Comparison of ENCODE assay signal across 8 cellular contexts in the genomic region with DNA sequence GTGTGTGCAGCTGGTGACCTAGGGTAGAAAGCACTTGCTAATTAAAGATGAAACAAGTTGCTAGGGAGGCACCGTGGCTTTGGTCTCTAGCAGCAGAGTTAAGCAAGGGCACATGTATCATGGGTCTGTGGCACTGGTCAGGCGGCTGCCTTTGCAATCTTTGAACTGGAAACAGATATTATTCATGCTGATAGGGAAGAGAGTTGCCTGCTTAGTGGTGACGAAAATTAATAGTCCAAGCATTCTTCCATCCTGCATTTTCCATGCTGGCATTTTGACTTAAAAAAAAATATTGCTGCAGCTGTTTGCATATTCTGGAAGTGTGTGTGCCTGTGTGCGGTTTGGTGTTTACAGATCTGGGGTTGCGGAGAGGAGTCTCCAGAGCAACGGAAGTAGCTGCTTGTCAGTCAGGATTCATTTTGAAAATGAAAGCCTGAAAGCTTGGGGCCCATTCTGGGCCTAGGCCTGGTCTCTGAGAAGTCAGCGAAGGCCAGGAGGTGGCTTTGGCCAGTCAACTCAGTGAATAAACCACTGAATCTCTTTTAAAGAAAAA. TPM values are rescaled to one million over a fixed set of nuclear protein-coding genes. Genes with fewer than 3 reads are reported as not detected.
DNase-seq lines count a peak whose midpoint lies in the region; ATAC-seq and TF ChIP-seq lines count a peak whose summit lies in the region.

No MANE protein-coding gene starts in this region.

- H3K36me3 ChIP-seq in skeletal muscle satellite cell (ENCODE audit: insufficient read depth, low read length) = no peaks in the 10 kb centered on the region

- intact Hi-C loops in activated T-helper 2 cell treated with anti-CD3 and anti-CD28 coated beads, Interferon-gamma antibody, Interleukin-2, Interleukin-4, amounts not matched to agents 10 μg/mL and 5 μg/mL and 100 μg/mL, durations not matched to agents 14 hours and 24 hours and 36 hours (cut with micrococcal nuclease) = loop anchor here (2.0 to 10.0 kb wide), 3 partner anchors 35 to 241 kb away; partner anchors contain the start of genes RPL39 and SEPTIN6

- no peaks in the 10 kb centered on the region for H3K9me3 Mint-ChIP-seq in activated T-helper 2 cell treated with anti-CD3 and anti-CD28 coated beads, Interferon-gamma antibody, Interleukin-2, Interleukin-4, amounts not matched to agents 10 μg/mL and 5 μg/mL and 100 μg/mL, durations not matched to agents 14 hours and 24 hours and 36 hours

- no peaks in the 10 kb centered on the region for H3K27me3 ChIP-seq in skeletal muscle satellite cell (ENCODE audit: control insufficient read depth, insufficient read depth, low read length)

- no peak overlapping the region for H3K9ac ChIP-seq in skeletal muscle satellite cell (ENCODE audit: low read depth, low read length)

- peak; percentile 77 for DNase-seq in GM10266 (ENCODE audit: extremely low spot score)
- DNase-seq in MV-4-11 (lab: John Stamatoyannopoulos, UW) = peak; percentile 87
- DNase-seq in activated T-helper 2 cell treated with anti-CD3 and anti-CD28 coated beads, Interferon-gamma antibody, Interleukin-2, Interleukin-4, amounts not matched to agents 10 μg/mL and 5 μg/mL and 100 μg/mL, durations not matched to agents 14 hours and 24 hours and 36 hours (ENCODE audit: low spot score) = peak; percentile 69
- no peak for DNase-seq in DMS 273 treated with DMSO at 0.1 percent for 48 hours (lab: John Stamatoyannopoulos, UW)
- no peak for DNase-seq in NCI-H1436 (lab: John Stamatoyannopoulos, UW)
- DNase-seq in NCI-H1105 treated with DMSO at 0.1 percent for 48 hours (lab: John Stamatoyannopoulos, UW) = no peak

- H3K4me1 Mint-ChIP-seq in activated T-helper 2 cell treated with anti-CD3 and anti-CD28 coated beads, Interferon-gamma antibody, Interleukin-2, Interleukin-4, amounts not matched to agents 10 μg/mL and 5 μg/mL and 100 μg/mL, durations not matched to agents 14 hours and 24 hours and 36 hours (ENCODE audit: low read depth) = peaks cover 46% of the 10 kb centered on the region

- ATAC-seq in GM21737 (IDR thresholded peaks at IDR 0.05; ENCODE audit: unreplicated experiment) = peak; percentile 62

- peaks cover 2% of the 10 kb centered on the region for H3K36me3 Mint-ChIP-seq in activated T-helper 2 cell treated with anti-CD3 and anti-CD28 coated beads, Interferon-gamma antibody, Interleukin-2, Interleukin-4, amounts not matched to agents 10 μg/mL and 5 μg/mL and 100 μg/mL, durations not matched to agents 14 hours and 24 hours and 36 hours (ENCODE audit: low read depth)

- H3K27ac Mint-ChIP-seq in activated T-helper 2 cell treated with anti-CD3 and anti-CD28 coated beads, Interferon-gamma antibody, Interleukin-2, Interleukin-4, amounts not matched to agents 10 μg/mL and 5 μg/mL and 100 μg/mL, durations not matched to agents 14 hours and 24 hours and 36 hours = peak overlapping the region; percentile 100

- peak overlapping the region; percentile 9 for H3K4me2 ChIP-seq in skeletal muscle satellite cell (ENCODE audit: low read length)

- no peaks in the 10 kb centered on the region for H3K4me1 ChIP-seq in skeletal muscle satellite cell (ENCODE audit: control insufficient read depth, insufficient read depth, low read length)

- H3K9me3 ChIP-seq in skeletal muscle satellite cell (replicated peaks; ENCODE audit: low read length) = no peaks in the 10 kb centered on the region

- no peaks in the 10 kb centered on the region for H3K27me3 Mint-ChIP-seq in activated T-helper 2 cell treated with anti-CD3 and anti-CD28 coated beads, Interferon-gamma antibody, Interleukin-2, Interleukin-4, amounts not matched to agents 10 μg/mL and 5 μg/mL and 100 μg/mL, durations not matched to agents 14 hours and 24 hours and 36 hours (ENCODE audit: low read depth)

- no peak overlapping the region for H3K4me3 ChIP-seq in skeletal muscle satellite cell (ENCODE audit: low read length)

- TF ChIP-seq CTCF in GM10266 (IDR thresholded peaks at IDR 0.05; ENCODE audit: control insufficient read depth, insufficient read depth, low read depth, missing control alignments) = no peak

- H3K4me3 Mint-ChIP-seq in activated T-helper 2 cell treated with anti-CD3 and anti-CD28 coated beads, Interferon-gamma antibody, Interleukin-2, Interleukin-4, amounts not matched to agents 10 μg/mL and 5 μg/mL and 100 μg/mL, durations not matched to agents 14 hours and 24 hours and 36 hours (ENCODE audit: low read depth) = peak overlapping the region; percentile 77

RNA-seq across cellular contexts. Expression of gene SOWAHD, which starts 2.3 kb away (rescaled TPM):
- 0.46 and 0.59 TPM in 2 replicates for total RNA-seq in activated T-helper 2 cell treated with anti-CD3 and anti-CD28 coated beads, Interferon-gamma antibody, Interleukin-2, Interleukin-4, amounts not matched to agents 10 μg/mL and 5 μg/mL and 100 μg/mL, durations not matched to agents 14 hours and 24 hours and 36 hours
- 0.22 TPM in 1 of 2 replicates, not detected in the other for total RNA-seq in skeletal muscle satellite cell (2012; rRNA removed)

RNA-seq across cellular contexts. Expression of gene RPL39, which starts 35.4 kb away (rescaled TPM):
- 2,137 and 2,151 TPM in 2 replicates for total RNA-seq in activated T-helper 2 cell treated with anti-CD3 and anti-CD28 coated beads, Interferon-gamma antibody, Interleukin-2, Interleukin-4, amounts not matched to agents 10 μg/mL and 5 μg/mL and 100 μg/mL, durations not matched to agents 14 hours and 24 hours and 36 hours
- total RNA-seq in skeletal muscle satellite cell (2012; rRNA removed) = 1,100 and 2,151 TPM in 2 replicates

Comparison
In these comparisons a context has a peak if more than half of its experiments do, and no peak if none do; other contexts are left out.
1. DNase-seq: peak in GM10266 (single experiment), MV-4-11 (single experiment) and activated T-helper 2 cell treated with anti-CD3 and anti-CD28 coated beads, Interferon-gamma antibody, Interleukin-2, Interleukin-4, amounts not matched to agents 10 μg/mL and 5 μg/mL and 100 μg/mL, durations not matched to agents 14 hours and 24 hours and 36 hours (single experiment); none in DMS 273 treated with DMSO at 0.1 percent for 48 hours (single experiment), NCI-H1436 (single experiment) and NCI-H1105 treated with DMSO at 0.1 percent for 48 hours (single experiment).